ENCODE assay signal across 1 cellular context in the genomic region with DNA sequence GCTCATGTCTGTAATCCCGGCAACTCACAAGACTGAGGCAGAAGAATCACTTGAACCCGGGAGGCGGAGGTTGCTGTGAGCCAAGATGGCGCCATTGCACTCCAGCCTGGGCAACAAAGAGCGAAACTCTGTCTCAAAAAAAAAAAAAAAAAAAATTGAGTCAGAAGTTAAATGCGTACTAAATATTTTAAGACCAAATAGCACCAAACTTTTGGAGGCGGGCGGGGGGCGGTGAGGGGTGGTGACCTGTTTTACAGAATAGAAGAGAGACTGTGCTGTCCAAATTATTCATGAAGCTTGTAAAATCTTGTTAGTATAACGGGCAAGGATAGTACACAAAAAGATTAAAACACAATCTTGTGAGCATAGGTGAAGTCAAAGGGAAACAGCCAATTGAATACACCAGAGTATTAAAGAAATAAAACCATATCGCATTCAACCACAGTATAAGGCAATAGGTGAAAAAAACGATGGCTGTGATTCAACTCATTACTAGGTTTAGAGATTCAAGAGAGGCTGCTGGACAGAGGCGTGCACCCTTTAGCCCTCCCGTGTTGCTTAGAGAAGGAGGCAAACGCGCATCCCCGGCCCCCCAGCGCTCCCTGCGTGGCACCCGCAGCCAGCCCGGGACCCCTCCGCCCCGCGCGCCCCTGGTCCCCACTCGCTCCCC.
TF ChIP-seq lines count a peak whose summit lies in the region.

No MANE protein-coding gene starts in this region.

TF ChIP-seq in WTC11, 78 proteins besides CTCF, POLR2A, EP300 and RAD21 (continued from another document):
- TF ChIP-seq, protein P1, sequence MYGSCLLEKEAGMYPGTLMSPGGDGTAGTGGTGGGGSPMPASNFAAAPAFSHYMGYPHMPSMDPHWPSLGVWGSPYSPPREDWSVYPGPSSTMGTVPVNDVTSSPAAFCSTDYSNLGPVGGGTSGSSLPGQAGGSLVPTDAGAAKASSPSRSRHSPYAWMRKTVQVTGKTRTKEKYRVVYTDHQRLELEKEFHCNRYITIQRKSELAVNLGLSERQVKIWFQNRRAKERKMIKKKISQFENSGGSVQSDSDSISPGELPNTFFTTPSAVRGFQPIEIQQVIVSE (CRISPR knock-in tag; IDR thresholded peaks at IDR 0.05; ENCODE audit: borderline replicate concordance) = no peak
- no peak for TF ChIP-seq NFATC4 (CRISPR knock-in tag; IDR thresholded peaks at IDR 0.05)
TF ChIP-seq in WTC11: peak in this region for 2.
